Comparison of ENCODE assay signal across 1 cellular context in genomic region chr17:81601525-81602120, GRCh38.
A peak's percentile ranks its signal among the peaks of the same experiment; 100 is the strongest.
TF ChIP-seq lines count a peak whose summit lies in the region.

No MANE protein-coding gene starts in this region.

TF ChIP-seq in GM12878, 131 proteins besides CTCF, POLR2A, EP300 and RAD21:
- TF ChIP-seq BHLHE40 (IDR thresholded peaks at IDR 0.05; ENCODE audit: borderline replicate concordance in 1 of 2, low read depth in 2 of 2, low read length in 1 of 2): peak in 1 of 2 experiments; percentile 33; a peak in 1 of 4 replicates
- no peak for TF ChIP-seq POU2F2 (IDR thresholded peaks at IDR 0.05; ENCODE audit: borderline replicate concordance, low read depth, low read length)
- peak; percentile 59; the same call in 1 of the 2 replicates for TF ChIP-seq SMC3 (IDR thresholded peaks at IDR 0.05; ENCODE audit: borderline replicate concordance, low read length)
- 0 out of 2 replicates have a peak, but pooled peaks have one; percentile 16 for TF ChIP-seq YY1 (IDR thresholded peaks at IDR 0.05; ENCODE audit: low read depth, low read length)
TF ChIP-seq in GM12878: peak in this region for 3.
